13 cellular contexts compared by ENCODE assay signal in genomic region chr3:134602440-134602814, GRCh38. TPM values are rescaled to one million over a fixed set of nuclear protein-coding genes. Genes with fewer than 3 reads are reported as not detected.
"Had no signal": no experiment of that assay in that cellular context is flagged by ENCODE, and none has a peak within 500 bp of the region (broad histone marks: within the 10 kb centered on the region; RNA-seq: fewer than 3 reads in every experiment).

No MANE protein-coding gene starts in this region.

- H3K27ac Mint-ChIP-seq: activated B cell treated with CpG ODN at 0.5 μM for 24 hours; activated CD4-positive, alpha-beta T cell treated with anti-CD3 and anti-CD28 coated beads, Interleukin-2, amount 10 ng/mL, durations not matched to agents 7 days and 5 days; activated naive CD4-positive, alpha-beta T cell treated with anti-CD3 and anti-CD28 coated beads for 36 hours; activated T-helper 17 cell treated with anti-CD3 and anti-CD28 coated beads, Interleukin-2, amount 50 U/mL, for 72 hours; memory B cell; natural killer cell; stimulated activated naive CD8-positive, alpha-beta T cell treated with anti-CD3 and anti-CD28 coated beads, Interleukin-15, Interleukin-2, amounts not matched to agents 100 ng/mL and 50 ng/mL, for 24 hours had no signal

- H3K9me3 Mint-ChIP-seq: activated B cell treated with CpG ODN at 0.5 μM for 24 hours; activated CD4-positive, alpha-beta T cell treated with anti-CD3 and anti-CD28 coated beads, Interleukin-2, amount 10 ng/mL, durations not matched to agents 7 days and 5 days; activated naive CD4-positive, alpha-beta T cell treated with anti-CD3 and anti-CD28 coated beads for 36 hours; activated T-helper 17 cell treated with anti-CD3 and anti-CD28 coated beads, Interleukin-2, amount 50 U/mL, for 72 hours; memory B cell; natural killer cell; stimulated activated naive CD8-positive, alpha-beta T cell treated with anti-CD3 and anti-CD28 coated beads, Interleukin-15, Interleukin-2, amounts not matched to agents 100 ng/mL and 50 ng/mL, for 24 hours had no signal

- H3K36me3 Mint-ChIP-seq: memory B cell, natural killer cell had no signal

- DNase-seq: activated B cell treated with CpG ODN at 0.5 μM for 24 hours; activated CD4-positive, alpha-beta T cell treated with anti-CD3 and anti-CD28 coated beads, Interleukin-2, amount 10 ng/mL, durations not matched to agents 7 days and 5 days; activated naive CD4-positive, alpha-beta T cell treated with anti-CD3 and anti-CD28 coated beads for 36 hours; left ventricle myocardium inferior; natural killer cell; sigmoid colon; spleen; T-helper 2 cell had no signal

- ATAC-seq: activated T-helper 17 cell treated with anti-CD3 and anti-CD28 coated beads, Interleukin-2, amount 50 U/mL, for 72 hours; natural killer cell had no signal

- H3K4me3 Mint-ChIP-seq: activated B cell treated with CpG ODN at 0.5 μM for 24 hours; activated CD4-positive, alpha-beta T cell treated with anti-CD3 and anti-CD28 coated beads, Interleukin-2, amount 10 ng/mL, durations not matched to agents 7 days and 5 days; activated naive CD4-positive, alpha-beta T cell treated with anti-CD3 and anti-CD28 coated beads for 36 hours; activated T-helper 17 cell treated with anti-CD3 and anti-CD28 coated beads, Interleukin-2, amount 50 U/mL, for 72 hours; memory B cell; natural killer cell; stimulated activated naive CD8-positive, alpha-beta T cell treated with anti-CD3 and anti-CD28 coated beads, Interleukin-15, Interleukin-2, amounts not matched to agents 100 ng/mL and 50 ng/mL, for 24 hours had no signal

RNA-seq across cellular contexts. Expression of gene KY, which starts 48.4 kb away (rescaled TPM):
- total RNA-seq: activated B cell treated with CpG ODN at 0.5 μM for 24 hours; activated CD4-positive, alpha-beta T cell treated with anti-CD3 and anti-CD28 coated beads, Interleukin-2, amount 10 ng/mL, durations not matched to agents 7 days and 5 days; activated naive CD4-positive, alpha-beta T cell treated with anti-CD3 and anti-CD28 coated beads for 36 hours; activated T-helper 17 cell treated with anti-CD3 and anti-CD28 coated beads, Interleukin-2, amount 50 U/mL, for 72 hours; dermis microvascular lymphatic vessel endothelial cell; osteocyte had no signal
